Comparison of ENCODE assay signal across 21 cellular contexts in genomic region chr10:87799860-87800259, GRCh38.
"Had no signal": no experiment of that assay in that cellular context is flagged by ENCODE, and none has a peak within 500 bp of the region (broad histone marks: within the 10 kb centered on the region; RNA-seq: fewer than 3 reads in every experiment).

No MANE protein-coding gene starts in this region.

- ATAC-seq: foreskin keratinocyte; heart left ventricle; left colon; naive thymus-derived CD4-positive, alpha-beta T cell; psoas muscle; right lobe of liver; stimulated activated effector memory CD8-positive, alpha-beta T cell treated with anti-CD3 and anti-CD28 coated beads, Interleukin-12 subunit alpha, Interleukin-12 subunit beta, amount 100 ng/mL, for 72 hours; stimulated activated naive CD8-positive, alpha-beta T cell treated with anti-CD3 and anti-CD28 coated beads, Interleukin-15, Interleukin-2, amounts not matched to agents 100 U/mL and 50 U/mL, for 24 hours had no signal

- H3K4me3 ChIP-seq: colonic mucosa, heart left ventricle, psoas muscle, right lobe of liver, tibial artery, upper lobe of left lung, vagina had no signal

- FAIRE-seq: endothelial cell of umbilical vein had no signal

- H3K4me1 ChIP-seq: colonic mucosa, foreskin keratinocyte, vagina had no signal

- H3K36me3 ChIP-seq: colonic mucosa had no signal

- DNase-seq: colonic mucosa; dermis blood vessel endothelial cell; foreskin keratinocyte; heart left ventricle; hippocampal formation; immature natural killer cell; kidney; left colon; naive thymus-derived CD4-positive, alpha-beta T cell; nephron progenitor cell; psoas muscle; retina; right lobe of liver; stimulated activated CD4-positive, alpha-beta T cell treated with anti-CD3 and anti-CD28 coated beads, Interleukin-4, amount 100 ng/mL, for 1 hour; stimulated activated CD8-positive, alpha-beta memory T cell treated with anti-CD3 and anti-CD28 coated beads, Interleukin-4, amount 100 ng/mL, for 48 hours; stimulated activated naive CD8-positive, alpha-beta T cell treated with anti-CD3 and anti-CD28 coated beads, Interleukin-15, Interleukin-2, amounts not matched to agents 100 U/mL and 50 U/mL, for 24 hours; tibial artery; upper lobe of left lung had no signal

- H3K27ac ChIP-seq: colonic mucosa, foreskin keratinocyte, heart left ventricle, psoas muscle, right lobe of liver, tibial artery, upper lobe of left lung, vagina had no signal

- H3K9me3 ChIP-seq: colonic mucosa, psoas muscle, right lobe of liver, tibial artery had no signal

- H3K27me3 ChIP-seq: colonic mucosa, foreskin keratinocyte, heart left ventricle, right lobe of liver, tibial artery, upper lobe of left lung, vagina had no signal
